In the genomic region with DNA sequence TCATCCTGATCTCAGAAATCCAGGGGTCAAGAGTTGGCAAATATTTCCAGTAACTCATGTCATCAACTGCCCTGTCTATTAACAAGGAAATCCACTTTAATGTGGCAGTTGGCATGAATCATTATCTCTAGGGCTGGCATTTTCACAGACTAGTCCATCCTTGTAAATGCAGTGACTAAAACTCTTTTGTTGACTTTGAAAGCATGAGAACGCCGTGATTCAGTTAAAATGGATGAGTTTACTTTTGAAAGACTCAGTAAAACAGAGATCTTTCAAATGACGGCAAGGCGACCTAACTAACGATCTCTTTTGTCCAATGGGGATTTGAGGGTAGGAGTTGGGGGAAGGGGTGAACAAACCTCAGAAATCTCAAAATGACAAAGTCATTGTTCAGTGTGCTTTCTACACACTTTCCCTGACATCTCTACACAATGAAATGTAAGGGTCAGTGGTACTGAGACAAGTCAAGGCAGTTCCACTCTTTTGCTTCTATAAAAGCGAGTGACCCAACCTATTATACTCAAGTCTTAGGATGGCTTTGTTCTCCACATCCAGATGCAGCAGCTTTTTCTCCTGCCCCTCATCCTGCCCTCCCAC, we compare ENCODE assay signal across 13 cellular contexts.
A peak's percentile ranks its signal among the peaks of the same experiment; 100 is the strongest.
DNase-seq lines count a peak whose midpoint lies in the region; ATAC-seq, FAIRE-seq and TF ChIP-seq lines count a peak whose summit lies in the region.
"Had no signal": no experiment of that assay in that cellular context is flagged by ENCODE, and none has a peak within 500 bp of the region (broad histone marks: within the 10 kb centered on the region; RNA-seq: fewer than 3 reads in every experiment).

No MANE protein-coding gene starts in this region.

- H2BK120ac ChIP-seq in neuronal stem cell (ENCODE audit: low read depth, low read length) = no peak overlapping the region

- no peaks in the 10 kb centered on the region for H3K27me3 ChIP-seq in bronchial epithelial cell (ENCODE audit: control insufficient read depth, insufficient read depth, low read length)
- no peaks in the 10 kb centered on the region for H3K27me3 ChIP-seq in neuronal stem cell (ENCODE audit: control insufficient read depth in 3 of 3, insufficient read depth in 3 of 3, low read depth in 1 of 3, low read length in 3 of 3)

- TF ChIP-seq POLR2A in GM12891 (IDR thresholded peaks at IDR 0.05; ENCODE audit: low read depth, low read length) = no peak

- H3K9me3 ChIP-seq in neuronal stem cell (replicated peaks in 1 of 2; ENCODE audit: control insufficient read depth in 2 of 2, insufficient read depth in 1 of 2, low read depth in 1 of 2, low read length in 2 of 2) = peaks cover 1 to 35% of the 10 kb centered on the region in 2 donors
- H3K9me3 ChIP-seq: thoracic aorta had no signal

- H2BK12ac ChIP-seq in neuronal stem cell (ENCODE audit: low read length) = no peak overlapping the region

- no CpG with 5 or more reads among the region's 6 CpGs for WGBS in neuronal stem cell (ENCODE audit: extremely low coverage in 2 of 2, insufficient read length in 2 of 2, insufficient replicate concordance in 1 of 2), 2 donors

- peaks cover 19 to 33% of the 10 kb centered on the region in 2 donors for H3K4me1 ChIP-seq in neuronal stem cell (ENCODE audit: control insufficient read depth in 2 of 2, insufficient read depth in 1 of 2, low read depth in 1 of 2, low read length in 2 of 2)

- no peak overlapping the region for H3K23ac ChIP-seq in neuronal stem cell (ENCODE audit: low read depth, low read length, poor library complexity)

- no peak overlapping the region for H2AFZ ChIP-seq in neuronal stem cell (ENCODE audit: low read length)

- H3K18ac ChIP-seq in neuronal stem cell (ENCODE audit: low read length) = no peak overlapping the region

- H3K4me3 ChIP-seq in GM12865 (ENCODE audit: low read depth, low read length) (no peak overlapping the region), bronchial epithelial cell (ENCODE audit: low read depth, low read length) (no peak overlapping the region), neuronal stem cell (ENCODE audit: low read length in 2 of 2) (no peak overlapping the region)
- H3K4me3 ChIP-seq: coronary artery, thoracic aorta had no signal

- H2BK15ac ChIP-seq in neuronal stem cell (ENCODE audit: low read length) = no peak overlapping the region

- H3K9ac ChIP-seq in neuronal stem cell (ENCODE audit: low read depth, low read length, poor library complexity) = no peak overlapping the region

- no peak overlapping the region for H3K4me2 ChIP-seq in neuronal stem cell (ENCODE audit: insufficient read depth, low read length, poor library complexity, severe bottlenecking)

- ATAC-seq in HG02759 (IDR thresholded peaks at IDR 0.05; ENCODE audit: unreplicated experiment) = no peak

- no peak overlapping the region for H3K4ac ChIP-seq in neuronal stem cell (ENCODE audit: low read length)

- DNase-seq in GM12865 (ENCODE audit: low read depth) = peak; percentile 17
- DNase-seq in M059J (ENCODE audit: low read depth) = peak; percentile 97
- peak; percentile 98 for DNase-seq in bronchial epithelial cell (ENCODE audit: low read depth)
- DNase-seq in neuronal stem cell (ENCODE audit: low spot score) = peak; percentile 74
- DNase-seq in GM12891 (ENCODE audit: insufficient read length, low spot score) = no peak
- no peak for DNase-seq in GM03348 (ENCODE audit: low spot score)
- DNase-seq in NCI-H446 (lab: John Stamatoyannopoulos, UW) = no peak
- DNase-seq: Karpas-422; NCI-H524; stimulated activated CD4-positive, alpha-beta T cell treated with anti-CD3 and anti-CD28 coated beads, Interleukin-2, amount 100 ng/mL, for 48 hours had no signal

- H4K8ac ChIP-seq in neuronal stem cell (ENCODE audit: low read depth, low read length) = no peak overlapping the region

- H2AK5ac ChIP-seq in neuronal stem cell (ENCODE audit: low read depth, low read length) = no peak overlapping the region

- peak overlapping the region; percentile 94 for H3K27ac ChIP-seq in neuronal stem cell (replicated peaks; ENCODE audit: low read length)
- H3K27ac ChIP-seq: coronary artery, thoracic aorta had no signal

- no peaks in the 10 kb centered on the region for H3K79me1 ChIP-seq in neuronal stem cell (ENCODE audit: low read depth, low read length)

- no peaks in the 10 kb centered on the region for H3K36me3 ChIP-seq in bronchial epithelial cell (ENCODE audit: control insufficient read depth, insufficient read depth, low read length)
- H3K36me3 ChIP-seq in neuronal stem cell (replicated peaks in 1 of 2; ENCODE audit: control insufficient read depth in 2 of 2, insufficient read depth in 2 of 2, low read length in 2 of 2) = peaks cover 0 to 2% of the 10 kb centered on the region in 2 donors
- H3K36me3 ChIP-seq: thoracic aorta had no signal

- TF ChIP-seq CTCF in GM12865 (IDR thresholded peaks at IDR 0.05; ENCODE audit: insufficient read depth, low read depth, low read length, missing control alignments) (no peak), bronchial epithelial cell (IDR thresholded peaks at IDR 0.05; ENCODE audit: insufficient read depth, low read length, severe bottlenecking) (no peak)

- FAIRE-seq in bronchial epithelial cell (lab: Jason Lieb, UNC) (peak; percentile 86), GM12891 (lab: Jason Lieb, UNC) (no peak)

- no peak overlapping the region for H3K14ac ChIP-seq in neuronal stem cell (ENCODE audit: low read length)

- H4K91ac ChIP-seq in neuronal stem cell (ENCODE audit: low read depth, low read length, poor library complexity) = no peak overlapping the region

- H2BK5ac ChIP-seq in neuronal stem cell (ENCODE audit: low read length) = no peak overlapping the region

TF ChIP-seq in GM12891, 5 proteins besides CTCF, POLR2A, EP300 and RAD21:
- TF ChIP-seq POU2F2 (IDR thresholded peaks at IDR 0.05; ENCODE audit: low read depth, low read length) (no peak), PAX5 (IDR thresholded peaks at IDR 0.05; ENCODE audit: insufficient read depth, low read length, severe bottlenecking) (no peak), TAF1 (IDR thresholded peaks at IDR 0.05; ENCODE audit: low read depth, low read length) (no peak), POLR2AphosphoS5 (IDR thresholded peaks at IDR 0.05; ENCODE audit: low read depth, low read length) (no peak), SPI1 (IDR thresholded peaks at IDR 0.05; ENCODE audit: low read depth, low read length) (no peak)

Comparison
In these comparisons a context has a peak if more than half of its experiments do, and no peak if none do; other contexts are left out.
1. DNase-seq: peak in GM12865 (single experiment), M059J (single experiment), bronchial epithelial cell (single experiment) and neuronal stem cell (single experiment); none in GM12891 (single experiment), GM03348 (single experiment) and NCI-H446 (0 of 2).